In genomic region chr11:113595810-113596594, GRCh38 we compare ENCODE assay signal across 27 cellular contexts.
"Had no signal": no experiment of that assay in that cellular context is flagged by ENCODE, and none has a peak within 500 bp of the region (broad histone marks: within the 10 kb centered on the region; RNA-seq: fewer than 3 reads in every experiment).

No MANE protein-coding gene starts in this region.

- H3K9me3 Mint-ChIP-seq: effector memory CD8-positive, alpha-beta T cell had no signal

- ATAC-seq: effector memory CD8-positive, alpha-beta T cell; esophagus mucosa; foreskin keratinocyte; gastrocnemius medialis; gastroesophageal sphincter; heart left ventricle; heart right ventricle had no signal

- H3K27me3 ChIP-seq: colonic mucosa, esophagus muscularis mucosa, gastrocnemius medialis, gastroesophageal sphincter, heart left ventricle, heart right ventricle had no signal

- H3K4me3 Mint-ChIP-seq: dendritic cell treated with granulocyte-macrophage colony-stimulating factor and Interleukin-4, amounts not matched to agents 40 ng/mL and 50 ng/mL, for 4 days; effector memory CD8-positive, alpha-beta T cell; endodermal cell had no signal

- H3K27ac Mint-ChIP-seq: dendritic cell treated with granulocyte-macrophage colony-stimulating factor and Interleukin-4, amounts not matched to agents 40 ng/mL and 50 ng/mL, for 4 days; effector memory CD8-positive, alpha-beta T cell; endodermal cell had no signal

- H3K4me1 ChIP-seq: colonic mucosa, esophagus muscularis mucosa, esophagus squamous epithelium, foreskin keratinocyte, gastrocnemius medialis, gastroesophageal sphincter, heart left ventricle had no signal

- H3K27ac ChIP-seq: colonic mucosa, coronary artery, dorsolateral prefrontal cortex, epithelial cell of prostate, esophagus muscularis mucosa, esophagus squamous epithelium, foreskin keratinocyte, gastrocnemius medialis, gastroesophageal sphincter, heart left ventricle, heart right ventricle had no signal

- DNase-seq: colonic mucosa; cortex of kidney; dermis blood vessel endothelial cell; dorsolateral prefrontal cortex; effector CD4-positive, alpha-beta T cell; effector CD8-positive, alpha-beta T cell; effector memory CD4-positive, alpha-beta T cell; effector memory CD8-positive, alpha-beta T cell; endodermal cell; erythroblast; esophagus squamous epithelium; foreskin fibroblast; foreskin keratinocyte; foreskin melanocyte; gastrocnemius medialis; glutamatergic neuron; heart left ventricle; heart right ventricle had no signal

- H3K4me3 ChIP-seq: colonic mucosa, coronary artery, dorsolateral prefrontal cortex, esophagus muscularis mucosa, esophagus squamous epithelium, gastrocnemius medialis, gastroesophageal sphincter, heart left ventricle, heart right ventricle had no signal

- H3K9me3 ChIP-seq: colonic mucosa, gastrocnemius medialis, gastroesophageal sphincter had no signal

- H3K36me3 ChIP-seq: colonic mucosa, esophagus muscularis mucosa, esophagus squamous epithelium, gastrocnemius medialis, gastroesophageal sphincter, heart left ventricle, heart right ventricle had no signal

- FAIRE-seq: colon, endometrium, endothelial cell of umbilical vein had no signal
